Comparison of ENCODE assay signal across 10 cellular contexts in genomic region chr5:150599917-150600511, GRCh38. TPM values are rescaled to one million over a fixed set of nuclear protein-coding genes. Genes with fewer than 3 reads are reported as not detected.
DNase-seq lines count a peak whose midpoint lies in the region; ATAC-seq and TF ChIP-seq lines count a peak whose summit lies in the region.
"Had no signal": no experiment of that assay in that cellular context is flagged by ENCODE, and none has a peak within 500 bp of the region (broad histone marks: within the 10 kb centered on the region; RNA-seq: fewer than 3 reads in every experiment).

No MANE protein-coding gene starts in this region.

- DNase-seq in HFF-Myc (ENCODE audit: extremely low read depth, low read depth) (peak; percentile 46), SJCRH30 (peak; percentile 88), heart left ventricle (peak; percentile 87 to 92 (median 91)), stomach (peak; percentile 86)
- DNase-seq: activated CD4-positive, alpha-beta memory T cell treated with anti-CD3 and anti-CD28 coated beads for 36 hours; naive B cell had no signal

- intact Hi-C loops in heart left ventricle (cut with DNase I) = loop anchor here in 2 of 10 donors (5.0 kb wide), 2 partner anchors 42 to 52 kb away; partner anchors contain the start of gene SYNPO (in 1 of the 2)
- intact Hi-C loops in stomach (cut with DNase I; ENCODE audit: low total_unique reads) = no loop called here

- TF ChIP-seq EP300 in stomach (IDR thresholded peaks at IDR 0.05) = no peak

- TF ChIP-seq CTCF in HFF-Myc (IDR thresholded peaks at IDR 0.05; ENCODE audit: low read depth, low read length, missing control alignments) (no peak), heart left ventricle (IDR thresholded peaks at IDR 0.05) (no peak), stomach (IDR thresholded peaks at IDR 0.05) (no peak)

- TF ChIP-seq POLR2A in heart left ventricle (IDR thresholded peaks at IDR 0.05) = no peak
- TF ChIP-seq POLR2A in stomach (IDR thresholded peaks at IDR 0.05) = no peak

- H3K27me3 ChIP-seq in SJCRH30 (no peaks in the 10 kb centered on the region), heart left ventricle (no peaks in the 10 kb centered on the region), stomach (no peaks in the 10 kb centered on the region)

- ATAC-seq in heart left ventricle (peak; percentile 43 to 76 (median 52)), GM21360 (IDR thresholded peaks at IDR 0.05; ENCODE audit: unreplicated experiment) (no peak), GM19035 (IDR thresholded peaks at IDR 0.05; ENCODE audit: unreplicated experiment) (no peak), HG03520 (IDR thresholded peaks at IDR 0.05; ENCODE audit: unreplicated experiment) (no peak), GM18519 (IDR thresholded peaks at IDR 0.05; ENCODE audit: low FRiP score, unreplicated experiment) (no peak)

- 25 to 36% (median 35%) methylated on average over 10 to 11 of the region's 11 CpGs for WGBS in heart left ventricle, 4 donors
- WGBS in stomach, 5 donors = 34 to 40% (median 39%) methylated on average over 9 to 11 of the region's 11 CpGs

- H3K4me1 ChIP-seq in SJCRH30 (peaks cover 45% of the 10 kb centered on the region), heart left ventricle (peaks cover 19 to 90% (median 67%) of the 10 kb centered on the region in 12 donors), stomach (peaks cover 21 to 60% (median 33%) of the 10 kb centered on the region in 4 donors)

- H3K27ac ChIP-seq in SJCRH30 (peak overlapping the region; percentile 24; the same call in 1 of the 2 replicates), heart left ventricle (peak overlapping the region; percentile 44 to 90 (median 80)), stomach (peak overlapping the region; percentile 26 to 79 (median 69))

- no peaks in the 10 kb centered on the region for H3K9me3 ChIP-seq in SJCRH30 (replicated peaks)
- no peaks in the 10 kb centered on the region for H3K9me3 ChIP-seq in heart left ventricle
- no peaks in the 10 kb centered on the region for H3K9me3 ChIP-seq in stomach

- H3K36me3 ChIP-seq in SJCRH30 (no peaks in the 10 kb centered on the region), heart left ventricle (no peaks in the 10 kb centered on the region), stomach (no peaks in the 10 kb centered on the region)

- H3K4me3 ChIP-seq in HFF-Myc (replicated peaks; ENCODE audit: low read depth, low read length) (no peak overlapping the region), SJCRH30 (peak overlapping the region; percentile 20; the same call in 1 of the 2 replicates), heart left ventricle (peak overlapping the region in 5 of 12 donors; percentile 2 to 41 (median 33)), stomach (no peak overlapping the region)

RNA-seq across cellular contexts. Expression of gene SYNPO, which starts 40.4 kb away (rescaled TPM):
- 2.3 and 3.2 TPM in 2 replicates for total RNA-seq in SJCRH30 (2014; rRNA removed; shearing (Covaris generic))
- total RNA-seq in heart left ventricle = 100 to 1,000 TPM; 444 to 782 (median 590) TPM
- 100 to 1,000 TPM; 304 to 791 TPM for polyA plus RNA-seq in heart left ventricle
- total RNA-seq in stomach = 10 to 100 TPM in 3 of 5 donors, 1 to 10 TPM in 2; 3.7 to 52.7 (median 20.1) TPM
- polyA plus RNA-seq in stomach = 10 to 100 TPM; 12.6 to 42.3 (median 23.2) TPM

Comparison
In these comparisons a context has a peak if more than half of its experiments do, and no peak if none do; other contexts are left out.
1. H3K27ac ChIP-seq: peak in every context shown above with its lines; median percentile 80 in heart left ventricle; 69 in stomach; 24 in SJCRH30.
2. ATAC-seq: peak in heart left ventricle (4 of 4); none in GM21360 (single experiment), GM19035 (single experiment), HG03520 (single experiment) and GM18519 (single experiment).
3. RNA of gene SYNPO, which starts 40.4 kb away (total RNA-seq): 444 to 782 TPM in heart left ventricle; 3.7 to 52.7 TPM in stomach and 2.3 to 3.2 TPM in SJCRH30; every median in the first group is over 4 times any median in the second.
4. Peak in every context shown above with its lines, with median percentiles within 50 percentile points of each other: DNase-seq.